In genomic region chr14:26104686-26105085, GRCh38 we compare ENCODE assay signal across 21 cellular contexts.
"Had no signal": no experiment of that assay in that cellular context is flagged by ENCODE, and none has a peak within 500 bp of the region (broad histone marks: within the 10 kb centered on the region; RNA-seq: fewer than 3 reads in every experiment).

No MANE protein-coding gene starts in this region.

- H3K27me3 Mint-ChIP-seq: naive B cell; stimulated activated memory B cell treated with anti-CD40 and anti-IgM and Interleukin-4, amounts not matched to agents 10 μg/mL and 1 μg/mL and 100 μg/mL, for 72 hours; stimulated activated naive CD8-positive, alpha-beta T cell treated with anti-CD3 and anti-CD28 coated beads, Interleukin-15, amount 100 ng/mL, for 72 hours had no signal

- H3K36me3 Mint-ChIP-seq: naive B cell; stimulated activated memory B cell treated with anti-CD40 and anti-IgM and Interleukin-4, amounts not matched to agents 10 μg/mL and 1 μg/mL and 100 μg/mL, for 72 hours had no signal

- ATAC-seq: foreskin keratinocyte; left colon; left ventricle myocardium superior; psoas muscle; sciatic nerve; stimulated activated memory B cell treated with anti-CD40 and anti-IgM and Interleukin-4, amounts not matched to agents 10 μg/mL and 1 μg/mL and 100 μg/mL, for 72 hours; stimulated activated naive CD8-positive, alpha-beta T cell treated with anti-CD3 and anti-CD28 coated beads, Interleukin-15, amount 100 ng/mL, for 72 hours; upper lobe of right lung had no signal

- H3K9me3 ChIP-seq: psoas muscle, testis, tibial nerve, upper lobe of right lung, vagina had no signal

- H3K27ac Mint-ChIP-seq: nephron; stimulated activated memory B cell treated with anti-CD40 and anti-IgM and Interleukin-4, amounts not matched to agents 10 μg/mL and 1 μg/mL and 100 μg/mL, for 72 hours; stimulated activated naive CD8-positive, alpha-beta T cell treated with anti-CD3 and anti-CD28 coated beads, Interleukin-15, amount 100 ng/mL, for 72 hours had no signal

- DNase-seq: effector memory CD4-positive, alpha-beta T cell; foreskin keratinocyte; left colon; left ventricle myocardium superior; mesendoderm; naive B cell; occipital lobe; psoas muscle; retina; spleen; stimulated activated CD4-positive, alpha-beta T cell treated with anti-CD3 and anti-CD28 coated beads, Interleukin-15, amount 100 ng/mL, for 24 hours; stimulated activated CD4-positive, alpha-beta T cell treated with anti-CD3 and anti-CD28 coated beads, Interleukin-1b, Interleukin-23, amount 100 ng/mL, for 48 hours; stimulated activated CD4-positive, alpha-beta T cell treated with anti-CD3 and anti-CD28 coated beads, Interleukin-4, amount 100 ng/mL, for 24 hours; stimulated activated naive CD8-positive, alpha-beta T cell treated with anti-CD3 and anti-CD28 coated beads, Interleukin-15, amount 100 ng/mL, for 72 hours; testis; upper lobe of right lung had no signal

- H3K4me1 Mint-ChIP-seq: naive B cell; stimulated activated memory B cell treated with anti-CD40 and anti-IgM and Interleukin-4, amounts not matched to agents 10 μg/mL and 1 μg/mL and 100 μg/mL, for 72 hours; stimulated activated naive CD8-positive, alpha-beta T cell treated with anti-CD3 and anti-CD28 coated beads, Interleukin-15, amount 100 ng/mL, for 72 hours had no signal

- H3K4me3 Mint-ChIP-seq: naive B cell; nephron; stimulated activated memory B cell treated with anti-CD40 and anti-IgM and Interleukin-4, amounts not matched to agents 10 μg/mL and 1 μg/mL and 100 μg/mL, for 72 hours; stimulated activated naive CD8-positive, alpha-beta T cell treated with anti-CD3 and anti-CD28 coated beads, Interleukin-15, amount 100 ng/mL, for 72 hours had no signal
